In the genomic region with DNA sequence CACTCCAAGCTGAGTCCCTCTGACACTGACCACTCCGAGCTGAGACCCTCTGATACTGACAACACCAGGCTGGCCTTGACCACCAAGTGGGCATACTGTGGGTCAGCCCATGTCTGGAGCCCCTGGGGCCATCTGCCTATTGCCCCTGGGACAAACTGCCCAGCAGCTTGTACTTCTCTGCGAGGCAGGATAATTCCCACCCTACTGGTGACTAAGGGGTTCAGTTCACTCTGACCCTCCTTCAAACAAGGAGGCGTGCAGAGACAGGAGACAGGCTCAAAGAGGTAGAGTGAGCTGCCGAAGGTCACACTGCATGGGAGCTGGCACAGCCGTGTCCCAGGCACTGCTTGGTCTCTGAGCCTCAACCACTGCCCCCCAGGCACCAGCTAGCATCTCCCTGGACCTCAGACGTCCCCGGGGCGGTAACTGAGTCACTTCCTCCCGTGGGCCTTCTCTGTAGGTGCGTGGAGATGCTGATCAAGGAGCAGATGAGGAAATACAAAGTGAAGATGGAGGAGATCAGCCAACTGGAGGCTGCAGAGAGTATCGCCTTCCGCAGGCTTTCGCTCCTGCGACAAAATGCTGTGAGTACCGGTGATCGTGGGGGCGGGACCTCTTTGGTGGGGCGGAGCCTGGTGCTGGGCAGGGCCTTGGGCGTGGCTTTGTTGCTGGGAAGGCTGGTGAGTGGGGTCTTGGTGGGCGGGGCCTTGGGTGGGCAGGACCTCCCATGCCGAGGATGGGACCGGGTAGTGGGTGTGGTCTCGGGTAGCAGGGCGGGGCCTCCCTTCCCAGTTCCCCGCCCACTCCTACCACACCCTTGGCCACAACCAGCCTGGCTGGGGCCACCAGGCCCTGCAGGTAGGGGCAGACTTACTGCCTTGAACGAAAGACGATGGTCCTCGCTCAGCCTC, we compare ENCODE assay signal across 9 cellular contexts. TPM values are rescaled to one million over a fixed set of nuclear protein-coding genes. Genes with fewer than 3 reads are reported as not detected.
DNase-seq lines count a peak whose midpoint lies in the region; ATAC-seq, FAIRE-seq and TF ChIP-seq lines count a peak whose summit lies in the region.
"Had no signal": no experiment of that assay in that cellular context is flagged by ENCODE, and none has a peak within 500 bp of the region (broad histone marks: within the 10 kb centered on the region; RNA-seq: fewer than 3 reads in every experiment).

No MANE protein-coding gene starts in this region.

- no peak for FAIRE-seq in urothelium cell line (lab: Jason Lieb, UNC)
- FAIRE-seq: islet of Langerhans had no signal

- intact Hi-C loops in activated CD8-positive, alpha-beta T cell treated with anti-CD3 and anti-CD28 coated beads for 36 hours (cut with micrococcal nuclease), result no loop called here

- peaks cover 16% of the 10 kb centered on the region for H3K36me3 ChIP-seq in iPS-20b (ENCODE audit: insufficient read depth, low read depth, low read length)

- no peaks in the 10 kb centered on the region for H3K9me3 Mint-ChIP-seq in activated CD8-positive, alpha-beta T cell treated with anti-CD3 and anti-CD28 coated beads for 36 hours

- ATAC-seq in activated CD8-positive, alpha-beta T cell treated with anti-CD3 and anti-CD28 coated beads for 36 hours, result peak; percentile 77
- ATAC-seq in HG02623 (IDR thresholded peaks at IDR 0.05; ENCODE audit: unreplicated experiment) (no peak), GM18868 (IDR thresholded peaks at IDR 0.05; ENCODE audit: unreplicated experiment) (no peak), GM21576 (IDR thresholded peaks at IDR 0.05; ENCODE audit: unreplicated experiment) (no peak)

- no peaks in the 10 kb centered on the region for H3K27me3 Mint-ChIP-seq in activated CD8-positive, alpha-beta T cell treated with anti-CD3 and anti-CD28 coated beads for 36 hours

- peaks cover 34% of the 10 kb centered on the region for H3K36me3 Mint-ChIP-seq in activated CD8-positive, alpha-beta T cell treated with anti-CD3 and anti-CD28 coated beads for 36 hours (ENCODE audit: low read depth)

- no peaks in the 10 kb centered on the region for H3K9me3 ChIP-seq in iPS-20b (ENCODE audit: insufficient read depth, low read depth, low read length)

- peak overlapping the region; percentile 40; the same call in 1 of the 2 replicates for H3K4me3 ChIP-seq in iPS-20b (ENCODE audit: low read length)

- H3K4me3 Mint-ChIP-seq in activated CD8-positive, alpha-beta T cell treated with anti-CD3 and anti-CD28 coated beads for 36 hours, result no peak overlapping the region

- no peak overlapping the region for H3K9ac ChIP-seq in iPS-20b (ENCODE audit: low read depth, low read length)

- H3K4me1 Mint-ChIP-seq in activated CD8-positive, alpha-beta T cell treated with anti-CD3 and anti-CD28 coated beads for 36 hours (ENCODE audit: low read depth), result peaks cover 14% of the 10 kb centered on the region

- H3K27me3 ChIP-seq in iPS-20b (ENCODE audit: insufficient read depth, low read length), result no peaks in the 10 kb centered on the region

- POLR2A ChIA-PET in activated CD8-positive, alpha-beta T cell treated with anti-CD3 and anti-CD28 coated beads for 36 hours (lab: Charles Lee), result interaction anchor here (1.7 kb wide), 1 partner anchor 14 kb away, joined by 3 read pairs; no protein-coding TSS in a partner anchor

- TF ChIP-seq CTCF in activated CD8-positive, alpha-beta T cell treated with anti-CD3 and anti-CD28 coated beads for 36 hours (IDR thresholded peaks at IDR 0.05), result no peak

- H3K4me1 ChIP-seq in iPS-20b (ENCODE audit: insufficient read depth, low read length), result peaks cover 4% of the 10 kb centered on the region

- DNase-seq in EL, result peak; percentile 51
- peak; percentile 56 for DNase-seq in HuH-7 (ENCODE audit: low spot score)
- peak; percentile 72 for DNase-seq in activated CD8-positive, alpha-beta T cell treated with anti-CD3 and anti-CD28 coated beads for 36 hours
- DNase-seq in urothelium cell line (ENCODE audit: low spot score), result peak; percentile 41

- no peak overlapping the region for H3K27ac ChIP-seq in iPS-20b (ENCODE audit: low read length)

- H3K27ac Mint-ChIP-seq in activated CD8-positive, alpha-beta T cell treated with anti-CD3 and anti-CD28 coated beads for 36 hours, result peak overlapping the region; percentile 66

- CTCF ChIA-PET in activated CD8-positive, alpha-beta T cell treated with anti-CD3 and anti-CD28 coated beads for 36 hours (lab: Charles Lee), result interaction anchor here (1.1 to 1.6 kb wide), 3 partner anchors 26 to 74 kb away, joined by 3 to 4 read pairs (median 3); no protein-coding TSS in a partner anchor

RNA-seq across cellular contexts. Expression of a gene that starts 5.8 kb away (rescaled TPM):
- total RNA-seq in activated CD8-positive, alpha-beta T cell treated with anti-CD3 and anti-CD28 coated beads for 36 hours, result 10 to 100 TPM; 26.5 to 27.1 TPM

RNA-seq across cellular contexts. Expression of a gene that starts 16.6 kb away (rescaled TPM):
- total RNA-seq in activated CD8-positive, alpha-beta T cell treated with anti-CD3 and anti-CD28 coated beads for 36 hours, result 10 to 100 TPM; 20.1 TPM

RNA-seq across cellular contexts. Expression of a gene that starts 36.3 kb away (rescaled TPM):
- 1 to 10 TPM; 7.0 TPM for total RNA-seq in activated CD8-positive, alpha-beta T cell treated with anti-CD3 and anti-CD28 coated beads for 36 hours

RNA-seq across cellular contexts. Expression of a gene that starts 55.2 kb away (rescaled TPM):
- under 1 TPM in 1 of 2 experiments, not detected in 1; 0.29 TPM for total RNA-seq in activated CD8-positive, alpha-beta T cell treated with anti-CD3 and anti-CD28 coated beads for 36 hours

RNA-seq across cellular contexts. Expression of a gene that starts 57.9 kb away (rescaled TPM):
- 100 to 1,000 TPM; 105 to 106 TPM for total RNA-seq in activated CD8-positive, alpha-beta T cell treated with anti-CD3 and anti-CD28 coated beads for 36 hours
